In the genomic region with DNA sequence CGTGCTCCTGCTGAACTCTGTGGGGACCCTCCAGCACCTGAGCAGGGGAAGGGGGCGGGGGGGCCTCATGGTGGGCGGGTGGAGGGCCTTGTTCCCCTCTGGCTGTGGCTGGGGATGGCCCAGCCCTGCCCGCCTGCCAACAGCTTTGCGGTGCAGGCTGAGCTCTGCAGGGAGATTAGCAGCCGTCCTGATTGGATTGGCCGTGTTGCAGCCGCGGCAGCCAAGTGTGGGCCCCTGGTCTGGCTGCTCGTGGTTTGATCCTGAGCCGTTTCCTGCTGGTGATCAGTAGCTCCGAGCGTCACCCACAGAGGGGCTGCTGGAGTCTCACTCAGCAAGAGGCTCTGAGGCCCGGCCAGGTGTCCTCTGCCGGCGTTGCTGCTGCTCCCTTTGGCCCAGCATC, we compare ENCODE assay signal across 27 cellular contexts. TPM values are rescaled to one million over a fixed set of nuclear protein-coding genes. Genes with fewer than 3 reads are reported as not detected.
A peak's percentile ranks its signal among the peaks of the same experiment; 100 is the strongest.
DNase-seq lines count a peak whose midpoint lies in the region; ATAC-seq and TF ChIP-seq lines count a peak whose summit lies in the region.
"Had no signal": no experiment of that assay in that cellular context is flagged by ENCODE, and none has a peak within 500 bp of the region (broad histone marks: within the 10 kb centered on the region; RNA-seq: fewer than 3 reads in every experiment).

No MANE protein-coding gene starts in this region.

- no peaks in the 10 kb centered on the region for H3K9me3 ChIP-seq in BLaER1 treated with 17β-estradiol and CSF1 and Interleukin-3, amounts not matched to agents 10 nM and 100 nM (replicated peaks in 1 of 11)
- no peaks in the 10 kb centered on the region for H3K9me3 ChIP-seq in neural progenitor cell (ENCODE audit: low read depth)
- H3K9me3 ChIP-seq: adrenal gland, testis had no signal

- no peak for TF ChIP-seq CTCF in NB4 (IDR thresholded peaks at IDR 0.05; ENCODE audit: low read depth, low read length)
- no peak for TF ChIP-seq CTCF in astrocyte of the cerebellum (IDR thresholded peaks at IDR 0.05; ENCODE audit: low read depth, low read length, missing control alignments)
- no peak for TF ChIP-seq CTCF in neural progenitor cell (IDR thresholded peaks at IDR 0.05)

- CTCF ChIA-PET in activated CD8-positive, alpha-beta T cell treated with anti-CD3 and anti-CD28 coated beads, Interleukin-2, amount 10 ng/mL, durations not matched to agents 7 days and 5 days (lab: Charles Lee), result no interaction called here

- H3K4me3 ChIP-seq in BLaER1 treated with 17β-estradiol and CSF1 and Interleukin-3, amounts not matched to agents 10 nM and 100 nM, result no peak overlapping the region; a peak in 1 of 20 replicates
- H3K4me3 ChIP-seq in NB4 (ENCODE audit: low read depth, low read length) (no peak overlapping the region), astrocyte of the cerebellum (ENCODE audit: low read depth, low read length) (no peak overlapping the region), neural progenitor cell (no peak overlapping the region)
- H3K4me3 ChIP-seq: adrenal gland, hepatocyte, SK-N-MC, skin epidermis, testis had no signal

- H4K20me1 ChIP-seq in BLaER1 treated with 17β-estradiol and CSF1 and Interleukin-3, amounts not matched to agents 10 nM and 100 nM, result peaks cover 0 to 79% (median 40%) of the 10 kb centered on the region in 11 experiments; a peak in 18 of 22 replicates
- H4K20me1 ChIP-seq in neural progenitor cell (ENCODE audit: low read depth), result peaks cover 55% of the 10 kb centered on the region

- peaks cover 28 to 69% (median 53%) of the 10 kb centered on the region in 10 experiments for H3K4me1 ChIP-seq in BLaER1 treated with 17β-estradiol and CSF1 and Interleukin-3, amounts not matched to agents 10 nM and 100 nM
- H3K4me1 ChIP-seq in neural progenitor cell, result peaks cover 29% of the 10 kb centered on the region
- H3K4me1 ChIP-seq: adrenal gland had no signal

- H3K4me3 Mint-ChIP-seq in neural progenitor cell, result no peak overlapping the region
- no peak overlapping the region for H3K4me3 Mint-ChIP-seq in activated CD8-positive, alpha-beta T cell treated with anti-CD3 and anti-CD28 coated beads, Interleukin-2, amount 10 ng/mL, durations not matched to agents 7 days and 5 days
- H3K4me3 Mint-ChIP-seq: activated CD4-positive, alpha-beta memory T cell treated with anti-CD3 and anti-CD28 coated beads for 36 hours; CD4-positive, alpha-beta T cell; H9; IgD-negative memory B cell; immature natural killer cell; nephron; stimulated activated effector memory CD8-positive, alpha-beta T cell treated with anti-CD3 and anti-CD28 coated beads, Interleukin-12 subunit alpha, Interleukin-12 subunit beta, amount 100 ng/mL, for 72 hours had no signal

- H3K27ac Mint-ChIP-seq in neural progenitor cell, result no peak overlapping the region
- no peak overlapping the region for H3K27ac Mint-ChIP-seq in activated CD8-positive, alpha-beta T cell treated with anti-CD3 and anti-CD28 coated beads, Interleukin-2, amount 10 ng/mL, durations not matched to agents 7 days and 5 days
- H3K27ac Mint-ChIP-seq: activated CD4-positive, alpha-beta memory T cell treated with anti-CD3 and anti-CD28 coated beads for 36 hours; CD4-positive, alpha-beta T cell; IgD-negative memory B cell; immature natural killer cell; nephron; stimulated activated effector memory CD8-positive, alpha-beta T cell treated with anti-CD3 and anti-CD28 coated beads, Interleukin-12 subunit alpha, Interleukin-12 subunit beta, amount 100 ng/mL, for 72 hours had no signal

- POLR2A ChIA-PET in activated CD8-positive, alpha-beta T cell treated with anti-CD3 and anti-CD28 coated beads, Interleukin-2, amount 10 ng/mL, durations not matched to agents 7 days and 5 days (lab: Charles Lee), result no interaction called here

- peaks cover 42% of the 10 kb centered on the region for H3K4me1 Mint-ChIP-seq in neural progenitor cell
- peaks cover under 1% of the 10 kb centered on the region for H3K4me1 Mint-ChIP-seq in activated CD8-positive, alpha-beta T cell treated with anti-CD3 and anti-CD28 coated beads, Interleukin-2, amount 10 ng/mL, durations not matched to agents 7 days and 5 days (ENCODE audit: low read depth)
- H3K4me1 Mint-ChIP-seq: IgD-negative memory B cell, immature natural killer cell had no signal

- TF ChIP-seq POLR2A in NB4 (IDR thresholded peaks at IDR 0.05; ENCODE audit: extremely low read depth, insufficient read length), result no peak

- no peak overlapping the region for H2AFZ ChIP-seq in neural progenitor cell (replicated peaks)
- H2AFZ ChIP-seq: hepatocyte had no signal

- ATAC-seq in HG02840 (IDR thresholded peaks at IDR 0.05; ENCODE audit: low FRiP score, unreplicated experiment), result no peak
- no peak for ATAC-seq in activated CD8-positive, alpha-beta T cell treated with anti-CD3 and anti-CD28 coated beads, Interleukin-2, amount 10 ng/mL, durations not matched to agents 7 days and 5 days
- ATAC-seq: foreskin keratinocyte; stimulated activated effector memory CD8-positive, alpha-beta T cell treated with anti-CD3 and anti-CD28 coated beads, Interleukin-12 subunit alpha, Interleukin-12 subunit beta, amount 100 ng/mL, for 72 hours had no signal

- H3K36me3 Mint-ChIP-seq in neural progenitor cell, result peaks cover 15% of the 10 kb centered on the region
- H3K36me3 Mint-ChIP-seq in activated CD8-positive, alpha-beta T cell treated with anti-CD3 and anti-CD28 coated beads, Interleukin-2, amount 10 ng/mL, durations not matched to agents 7 days and 5 days (ENCODE audit: low read depth), result no peaks in the 10 kb centered on the region
- H3K36me3 Mint-ChIP-seq: activated CD4-positive, alpha-beta memory T cell treated with anti-CD3 and anti-CD28 coated beads for 36 hours; IgD-negative memory B cell; immature natural killer cell; stimulated activated effector memory CD8-positive, alpha-beta T cell treated with anti-CD3 and anti-CD28 coated beads, Interleukin-12 subunit alpha, Interleukin-12 subunit beta, amount 100 ng/mL, for 72 hours had no signal

- no peaks in the 10 kb centered on the region for H3F3A ChIP-seq in neural progenitor cell (ENCODE audit: low read depth)

- H3K9me3 Mint-ChIP-seq in neural progenitor cell, result no peaks in the 10 kb centered on the region
- H3K9me3 Mint-ChIP-seq in activated CD8-positive, alpha-beta T cell treated with anti-CD3 and anti-CD28 coated beads, Interleukin-2, amount 10 ng/mL, durations not matched to agents 7 days and 5 days (ENCODE audit: insufficient read depth), result no peaks in the 10 kb centered on the region
- H3K9me3 Mint-ChIP-seq: activated CD4-positive, alpha-beta memory T cell treated with anti-CD3 and anti-CD28 coated beads for 36 hours; CD4-positive, alpha-beta T cell; H9; IgD-negative memory B cell; immature natural killer cell; nephron; stimulated activated effector memory CD8-positive, alpha-beta T cell treated with anti-CD3 and anti-CD28 coated beads, Interleukin-12 subunit alpha, Interleukin-12 subunit beta, amount 100 ng/mL, for 72 hours had no signal

- H3K9ac ChIP-seq in BLaER1 treated with 17β-estradiol and CSF1 and Interleukin-3, amounts not matched to agents 10 nM and 100 nM, result 0 out of 22 replicates have a peak overlapping the region, but pooled peaks of 3 of the 11 experiments have one; percentile 19 to 37 (median 19)
- no peak overlapping the region for H3K9ac ChIP-seq in neural progenitor cell

- no peak overlapping the region for H3K27ac ChIP-seq in BLaER1 treated with 17β-estradiol and CSF1 and Interleukin-3, amounts not matched to agents 10 nM and 100 nM
- H3K27ac ChIP-seq in neural progenitor cell, result no peak overlapping the region
- H3K27ac ChIP-seq: foreskin keratinocyte, hepatocyte, SK-N-MC, testis had no signal

- no peaks in the 10 kb centered on the region for H3K27me3 Mint-ChIP-seq in neural progenitor cell (ENCODE audit: insufficient read depth, low read depth)
- no peaks in the 10 kb centered on the region for H3K27me3 Mint-ChIP-seq in activated CD8-positive, alpha-beta T cell treated with anti-CD3 and anti-CD28 coated beads, Interleukin-2, amount 10 ng/mL, durations not matched to agents 7 days and 5 days (ENCODE audit: low read depth)
- H3K27me3 Mint-ChIP-seq: activated CD4-positive, alpha-beta memory T cell treated with anti-CD3 and anti-CD28 coated beads for 36 hours; CD4-positive, alpha-beta T cell had no signal

- peaks cover 93 to 98% (median 97%) of the 10 kb centered on the region in 11 experiments for H3K27me3 ChIP-seq in BLaER1 treated with 17β-estradiol and CSF1 and Interleukin-3, amounts not matched to agents 10 nM and 100 nM
- H3K27me3 ChIP-seq in neural progenitor cell, result no peaks in the 10 kb centered on the region
- H3K27me3 ChIP-seq: adrenal gland, foreskin keratinocyte, hepatocyte, testis had no signal

- H3K4me2 ChIP-seq in BLaER1 treated with 17β-estradiol and CSF1 and Interleukin-3, amounts not matched to agents 10 nM and 100 nM, result peak overlapping the region in 10 of 11 experiments; percentile 32 to 88 (median 75); a peak in 20 of 22 replicates
- no peak overlapping the region for H3K4me2 ChIP-seq in neural progenitor cell
- H3K4me2 ChIP-seq: hepatocyte had no signal

- H3K79me2 ChIP-seq in neural progenitor cell (ENCODE audit: low read depth), result no peaks in the 10 kb centered on the region

- H3K36me3 ChIP-seq in BLaER1 treated with 17β-estradiol and CSF1 and Interleukin-3, amounts not matched to agents 10 nM and 100 nM, result no peaks in the 10 kb centered on the region
- no peaks in the 10 kb centered on the region for H3K36me3 ChIP-seq in neural progenitor cell
- H3K36me3 ChIP-seq: adrenal gland had no signal

- DNase-seq in NB4 (ENCODE audit: low read depth), result peak; percentile 31
- peak; percentile 45 for DNase-seq in astrocyte of the cerebellum (ENCODE audit: low read depth)
- peak; percentile 72 for DNase-seq in neural progenitor cell (ENCODE audit: low spot score)
- DNase-seq in NCI-H2029 treated with DMSO at 0.1 percent for 48 hours (lab: John Stamatoyannopoulos, UW), result no peak
- DNase-seq in activated CD8-positive, alpha-beta T cell treated with anti-CD3 and anti-CD28 coated beads, Interleukin-2, amount 10 ng/mL, durations not matched to agents 7 days and 5 days, result no peak
- DNase-seq in AG08396 (ENCODE audit: low spot score), result no peak
- DNase-seq: activated CD4-positive, alpha-beta memory T cell treated with anti-CD3 and anti-CD28 coated beads for 36 hours; activated CD4-positive, CD25-positive, alpha-beta regulatory T cell; activated T-cell treated with anti-CD3 and anti-CD28 coated beads, Interleukin-2, amount 50 U/mL, for 1 hour; CD4-positive, alpha-beta T cell; foreskin keratinocyte; H9; immature natural killer cell; midbrain; NCI-H1694; posterior cingulate gyrus; stimulated activated CD4-positive, alpha-beta T cell treated with anti-CD3 and anti-CD28 coated beads, Interleukin-2, amount 100 ng/mL, for 24 hours; testis had no signal

- in situ Hi-C loops in astrocyte of the cerebellum (cut with HindIII; ENCODE audit: low sequenced_read_pairs), result no loop called here

RNA-seq across cellular contexts. Expression of a gene that starts 32.4 kb away (rescaled TPM):
- 15.6 and 16.1 TPM in 2 replicates for total RNA-seq in neural progenitor cell (ENCODE audit: low replicate concordance)
- total RNA-seq in activated CD8-positive, alpha-beta T cell treated with anti-CD3 and anti-CD28 coated beads, Interleukin-2, amount 10 ng/mL, durations not matched to agents 7 days and 5 days, result 1 to 10 TPM; 5.0 to 5.8 TPM

Comparison
In these comparisons a context has a peak if more than half of its experiments do, and no peak if none do; other contexts are left out.
1. DNase-seq: peak in NB4 (single experiment), astrocyte of the cerebellum (single experiment) and neural progenitor cell (single experiment); none in NCI-H2029 treated with DMSO at 0.1 percent for 48 hours (single experiment), activated CD8-positive, alpha-beta T cell treated with anti-CD3 and anti-CD28 coated beads, Interleukin-2, amount 10 ng/mL, durations not matched to agents 7 days and 5 days (single experiment) and AG08396 (single experiment).